Comparison of ENCODE assay signal across 8 cellular contexts in the genomic region with DNA sequence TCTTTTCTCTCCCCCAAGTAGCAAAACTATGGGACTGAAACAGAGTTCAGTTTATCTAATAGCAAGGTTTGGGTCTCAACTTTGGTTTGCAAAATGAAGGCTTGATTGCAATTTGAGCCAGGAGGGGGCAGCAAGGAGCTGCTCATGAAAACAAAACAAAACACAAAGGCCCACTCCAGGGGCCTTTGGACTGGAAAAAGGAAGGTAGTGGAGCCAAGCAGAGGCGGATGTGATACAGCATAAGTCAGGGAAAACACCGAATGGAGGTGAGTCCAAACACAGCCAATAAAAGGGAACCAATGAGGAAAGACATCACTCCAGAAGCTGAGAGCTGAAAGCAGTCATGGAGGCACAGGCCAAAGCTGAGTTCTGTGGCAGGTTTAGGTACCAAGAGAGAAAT.
DNase-seq lines count a peak whose midpoint lies in the region; ATAC-seq, FAIRE-seq and TF ChIP-seq lines count a peak whose summit lies in the region.

No MANE protein-coding gene starts in this region.

- H3K4me1 Mint-ChIP-seq in neural progenitor cell: peaks cover 3% of the 10 kb centered on the region

- no peak overlapping the region for H3K4me3 ChIP-seq in endothelial cell of umbilical vein (replicated peaks in 1 of 3; ENCODE audit: insufficient read depth in 1 of 3, low read depth in 1 of 3, low read length in 3 of 3)
- H3K4me3 ChIP-seq in neural progenitor cell: no peak overlapping the region
- H3K4me3 ChIP-seq in lower leg skin (ENCODE audit: low read depth, poor library complexity, severe bottlenecking): no peak overlapping the region

- H3K9me3 ChIP-seq in endothelial cell of umbilical vein (replicated peaks; ENCODE audit: control insufficient read depth, insufficient read depth, low read length): no peaks in the 10 kb centered on the region
- H3K9me3 ChIP-seq in neural progenitor cell (ENCODE audit: low read depth): no peaks in the 10 kb centered on the region

- CTCF ChIA-PET in endothelial cell of umbilical vein (lab: Charles Lee): interaction anchor here (0.6 to 4.9 kb wide), 39 partner anchors 8 to 901 kb away, joined by 3 to 65 read pairs (median 4); no protein-coding TSS in a partner anchor

- 52 to 54% methylated on average over 2 of the region's 2 CpGs for WGBS in lower leg skin, 2 donors

- dilution Hi-C loops in endothelial cell of umbilical vein (cut with MboI; ENCODE audit: extremely low pct_ligation_motif_present, low sequenced_read_pairs): no loop called here

- H3F3A ChIP-seq in neural progenitor cell (ENCODE audit: low read depth): no peaks in the 10 kb centered on the region

- ATAC-seq in GM19372 (IDR thresholded peaks at IDR 0.05; ENCODE audit: low read depth, unreplicated experiment): peak; percentile 47

- H3K79me2 ChIP-seq in endothelial cell of umbilical vein (ENCODE audit: control insufficient read depth, insufficient read depth, low read length): no peaks in the 10 kb centered on the region
- no peaks in the 10 kb centered on the region for H3K79me2 ChIP-seq in neural progenitor cell (ENCODE audit: low read depth)

- POLR2A ChIA-PET in endothelial cell of umbilical vein (lab: Charles Lee): no interaction called here

- H4K20me1 ChIP-seq in endothelial cell of umbilical vein (replicated peaks; ENCODE audit: control insufficient read depth, extremely low read depth, insufficient read depth, low read length) (no peaks in the 10 kb centered on the region), neural progenitor cell (ENCODE audit: low read depth) (no peaks in the 10 kb centered on the region)

- peak overlapping the region; percentile 87 for H2AFZ ChIP-seq in endothelial cell of umbilical vein (ENCODE audit: low read depth, low read length)
- peak overlapping the region; percentile 83 for H2AFZ ChIP-seq in neural progenitor cell (replicated peaks)

- H3K36me3 ChIP-seq in endothelial cell of umbilical vein (ENCODE audit: control insufficient read depth in 2 of 2, extremely low read depth in 1 of 2, insufficient read depth in 2 of 2, low read length in 2 of 2): no peaks in the 10 kb centered on the region
- H3K36me3 ChIP-seq in neural progenitor cell: no peaks in the 10 kb centered on the region

- TF ChIP-seq POLR2A in endothelial cell of umbilical vein (IDR thresholded peaks at IDR 0.05; ENCODE audit: low read depth, low read length): no peak
- no peak for TF ChIP-seq POLR2A in lower leg skin (IDR thresholded peaks at IDR 0.05)

- peak; percentile 62 to 69 for TF ChIP-seq CTCF in endothelial cell of umbilical vein (IDR thresholded peaks at IDR 0.05; ENCODE audit: extremely low read depth in 1 of 2, insufficient read depth in 1 of 2, low read depth in 1 of 2, low read length in 2 of 2)
- peak; percentile 84 for TF ChIP-seq CTCF in neural progenitor cell (IDR thresholded peaks at IDR 0.05)
- TF ChIP-seq CTCF in lower leg skin (IDR thresholded peaks at IDR 0.05): no peak

- H3K27ac ChIP-seq in endothelial cell of umbilical vein (ENCODE audit: insufficient read depth, low read depth, low read length): no peak overlapping the region
- no peak overlapping the region for H3K27ac ChIP-seq in neural progenitor cell

- no peaks in the 10 kb centered on the region for H3K9me3 Mint-ChIP-seq in neural progenitor cell

- H3K4me3 Mint-ChIP-seq in neural progenitor cell: no peak overlapping the region

- peak overlapping the region; percentile 18 for H3K27ac Mint-ChIP-seq in neural progenitor cell

- H3K27me3 Mint-ChIP-seq in neural progenitor cell (ENCODE audit: insufficient read depth, low read depth): no peaks in the 10 kb centered on the region

- no TSS peak for BruUV-seq in endothelial cell of umbilical vein (replicated peaks; lab: Mats Ljungman, UMichigan)

- FAIRE-seq in endothelial cell of umbilical vein (lab: Jason Lieb, UNC) (peak; percentile 35), HTR-8/SVneo (lab: Jason Lieb, UNC) (no peak)

- H3K4me2 ChIP-seq in endothelial cell of umbilical vein (ENCODE audit: insufficient read depth, low read length) (no peak overlapping the region), neural progenitor cell (no peak overlapping the region)

- H3K9ac ChIP-seq in endothelial cell of umbilical vein (replicated peaks; ENCODE audit: extremely low read depth, insufficient read depth, low read length): no peak overlapping the region
- no peak overlapping the region for H3K9ac ChIP-seq in neural progenitor cell

- no peaks in the 10 kb centered on the region for H3K36me3 Mint-ChIP-seq in neural progenitor cell

- in situ Hi-C loops in Caki2 (cut with HindIII; ENCODE audit: low pct_unique_long_range_greater_than_20kb, low sequenced_read_pairs): no loop called here

- H3K9me1 ChIP-seq in endothelial cell of umbilical vein (replicated peaks; ENCODE audit: control insufficient read depth, extremely low read depth, insufficient read depth, low read length): no peaks in the 10 kb centered on the region

- DNase-seq in Caki2 (ENCODE audit: low read depth) (peak; percentile 52), MV-4-11 (lab: John Stamatoyannopoulos, UW) (peak; percentile 5), endothelial cell of umbilical vein (ENCODE audit: low read depth, low spot score) (peak; percentile 47), neural progenitor cell (ENCODE audit: low spot score) (peak; percentile 81), HTR-8/SVneo (ENCODE audit: insufficient read length, low spot score) (no peak), lower leg skin (ENCODE audit: low spot score in 2 of 2) (no peak)
- DNase-seq in activated CD4-positive, alpha-beta T cell treated with anti-CD3 and anti-CD28 coated beads for 48 hours: peak; percentile 66

- intact Hi-C loops in endothelial cell of umbilical vein (cut with micrococcal nuclease) (loop anchor here (1.0 to 5.0 kb wide), 4 partner anchors 118 to 866 kb away; no protein-coding TSS in a partner anchor), lower leg skin (cut with DNase I; ENCODE audit: low total_unique reads) (no loop called here)

- no peaks in the 10 kb centered on the region for H3K4me1 ChIP-seq in endothelial cell of umbilical vein (ENCODE audit: control insufficient read depth, extremely low read depth, insufficient read depth, low read length)
- H3K4me1 ChIP-seq in neural progenitor cell: no peaks in the 10 kb centered on the region

- H3K27me3 ChIP-seq in endothelial cell of umbilical vein (ENCODE audit: control insufficient read depth in 2 of 2, insufficient read depth in 2 of 2, low read length in 2 of 2): no peaks in the 10 kb centered on the region
- no peaks in the 10 kb centered on the region for H3K27me3 ChIP-seq in neural progenitor cell

TF ChIP-seq in endothelial cell of umbilical vein, 7 proteins besides CTCF, POLR2A, EP300 and RAD21:
- no peak for TF ChIP-seq EZH2 (IDR thresholded peaks at IDR 0.05; ENCODE audit: borderline replicate concordance, low read depth, low read length, severe bottlenecking)
- TF ChIP-seq FOS (IDR thresholded peaks at IDR 0.05; ENCODE audit: borderline replicate concordance, insufficient read depth, low read length): no peak
- no peak for TF ChIP-seq MYC (IDR thresholded peaks at IDR 0.05; ENCODE audit: low read depth, low read length)

Comparison
In these comparisons a context has a peak if more than half of its experiments do, and no peak if none do; other contexts are left out.
1. DNase-seq: peak in Caki2 (single experiment), MV-4-11 (single experiment), activated CD4-positive, alpha-beta T cell treated with anti-CD3 and anti-CD28 coated beads for 48 hours (single experiment), endothelial cell of umbilical vein (single experiment) and neural progenitor cell (single experiment); none in HTR-8/SVneo (single experiment) and lower leg skin (0 of 2).
2. CTCF ChIP-seq: peak in endothelial cell of umbilical vein (2 of 2) and neural progenitor cell (single experiment); none in lower leg skin (0 of 3).